ENCODE assay signal across 18 cellular contexts in the genomic region with DNA sequence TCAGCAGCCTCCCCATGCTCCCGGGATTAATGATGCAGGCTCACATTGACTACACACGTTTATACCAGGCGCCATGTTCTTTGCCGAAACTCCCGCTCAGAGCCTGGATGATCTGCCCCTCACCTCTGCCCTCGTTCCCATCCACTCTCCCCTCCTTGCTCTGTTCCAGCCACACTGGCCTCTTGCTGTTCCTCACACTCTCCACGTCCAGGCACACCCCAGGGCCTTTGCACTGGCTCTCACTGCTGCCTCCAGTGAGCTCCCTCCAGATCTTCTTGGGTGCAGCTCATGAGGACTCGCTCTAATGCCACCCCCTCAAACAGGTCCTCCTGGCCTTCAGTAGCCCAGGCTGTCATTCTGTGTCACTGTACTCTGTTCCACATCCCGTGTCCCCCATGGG. TPM values are rescaled to one million over a fixed set of nuclear protein-coding genes. Genes with fewer than 3 reads are reported as not detected.
"Had no signal": no experiment of that assay in that cellular context is flagged by ENCODE, and none has a peak within 500 bp of the region (broad histone marks: within the 10 kb centered on the region; RNA-seq: fewer than 3 reads in every experiment).

No MANE protein-coding gene starts in this region.

- H3K27me3 ChIP-seq: adrenal gland, esophagus squamous epithelium, vagina had no signal

- H3K36me3 ChIP-seq: adrenal gland, vagina had no signal

- ATAC-seq: lower lobe of right lung; naive thymus-derived CD4-positive, alpha-beta T cell; T-cell had no signal

- DNase-seq: activated CD4-positive, alpha-beta memory T cell treated with anti-CD3 and anti-CD28 coated beads, Interleukin-2, amount 10 ng/mL, durations not matched to agents 7 days and 5 days; activated CD4-positive, alpha-beta T cell treated with anti-CD3 and anti-CD28 coated beads for 1 hour; activated CD8-positive, alpha-beta memory T cell treated with anti-CD3 and anti-CD28 coated beads, Interleukin-2, amount 50 U/mL, for 48 hours; activated naive CD4-positive, alpha-beta T cell treated with anti-CD3 and anti-CD28 coated beads, Interleukin-2, amount 10 ng/mL, durations not matched to agents 7 days and 5 days; cerebellar nuclear complex; esophagus squamous epithelium; foreskin melanocyte; kidney glomerular epithelial cell; lower lobe of right lung; naive thymus-derived CD4-positive, alpha-beta T cell; nucleus accumbens; stimulated activated CD4-positive, alpha-beta T cell treated with anti-CD3 and anti-CD28 coated beads, Interleukin-4, amount 100 ng/mL, for 4 hours; T-cell; T1000 had no signal

- H3K27ac ChIP-seq: lower lobe of right lung, SK-N-MC had no signal

- H3K4me1 ChIP-seq: vagina had no signal

- H3K9me3 ChIP-seq: vagina had no signal

- H3K4me3 ChIP-seq: adrenal gland, lower lobe of right lung, SK-N-MC, skin epidermis had no signal

RNA-seq across cellular contexts. Expression of gene DPF1, which starts 39.2 kb away (rescaled TPM):
- total RNA-seq: lower lobe of right lung, T-cell, vagina had no signal
- polyA plus RNA-seq: naive thymus-derived CD4-positive, alpha-beta T cell had no signal
